ENCODE assay signal across 17 cellular contexts in the genomic region with DNA sequence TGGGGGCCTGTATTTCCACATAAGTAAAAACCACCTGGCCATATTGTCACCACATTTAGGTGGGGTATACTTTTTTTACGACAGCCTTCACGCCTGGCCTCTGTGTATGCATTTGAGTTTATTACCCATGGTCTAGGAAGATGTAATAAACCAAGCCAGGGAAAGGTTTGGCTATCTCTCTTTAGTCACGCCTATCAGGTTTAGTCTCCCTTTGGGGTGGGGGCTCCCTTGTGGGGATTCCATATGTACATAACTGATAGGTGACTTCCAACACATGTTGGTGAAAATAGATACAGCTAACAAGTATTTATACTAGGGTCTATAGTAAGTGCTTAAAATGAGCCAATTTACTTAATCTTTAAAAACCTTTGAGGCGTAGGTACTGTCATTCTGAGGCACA. TPM values are rescaled to one million over a fixed set of nuclear protein-coding genes. Genes with fewer than 3 reads are reported as not detected.
DNase-seq lines count a peak whose midpoint lies in the region; ATAC-seq and TF ChIP-seq lines count a peak whose summit lies in the region.
"Had no signal": no experiment of that assay in that cellular context is flagged by ENCODE, and none has a peak within 500 bp of the region (broad histone marks: within the 10 kb centered on the region; RNA-seq: fewer than 3 reads in every experiment).

No MANE protein-coding gene starts in this region.

- peaks cover 45% of the 10 kb centered on the region for H3K36me3 Mint-ChIP-seq in effector memory CD8-positive, alpha-beta T cell (ENCODE audit: insufficient read depth)

- intact Hi-C loops in left ventricle myocardium inferior (cut with micrococcal nuclease) = no loop called here
- intact Hi-C loops in Right ventricle myocardium superior (cut with DNase I) = no loop called here
- intact Hi-C loops in PC-3 (cut with micrococcal nuclease) = no loop called here

- H3K79me2 ChIP-seq in PC-3 (ENCODE audit: low read length) = peaks cover 91% of the 10 kb centered on the region

- peak overlapping the region; percentile 92 for H3K4me2 ChIP-seq in PC-3 (ENCODE audit: low read length)

- no peaks in the 10 kb centered on the region for H3K27me3 Mint-ChIP-seq in effector memory CD8-positive, alpha-beta T cell
- no peaks in the 10 kb centered on the region for H3K27me3 Mint-ChIP-seq in stimulated activated naive CD8-positive, alpha-beta T cell treated with anti-CD3 and anti-CD28 coated beads, Interleukin-15, amount 100 ng/mL, for 72 hours

- H4K20me1 ChIP-seq in PC-3 (ENCODE audit: low read length) = peaks cover 82% of the 10 kb centered on the region

- DNase-seq in left ventricle myocardium inferior (no peak), Right ventricle myocardium superior (no peak), PC-3 (no peak), NCI-H146 (lab: John Stamatoyannopoulos, UW) (no peak), foreskin fibroblast (no peak), dedifferentiated amniotic fluid mesenchymal stem cell (ENCODE audit: extremely low spot score) (no peak)
- no peak for DNase-seq in effector memory CD8-positive, alpha-beta T cell
- no peak for DNase-seq in stimulated activated naive CD8-positive, alpha-beta T cell treated with anti-CD3 and anti-CD28 coated beads, Interleukin-15, amount 100 ng/mL, for 72 hours
- DNase-seq: HCEC 1CT; MV-4-11; stimulated activated CD4-positive, alpha-beta T cell treated with anti-CD3 and anti-CD28 coated beads, Interleukin-1b, Interleukin-23, amount 100 ng/mL, for 48 hours had no signal

- H3K4me1 ChIP-seq in left ventricle myocardium inferior (peaks cover 90% of the 10 kb centered on the region), PC-3 (ENCODE audit: insufficient read depth, low read length) (peaks cover 51% of the 10 kb centered on the region)

- H3K9ac ChIP-seq in PC-3 (ENCODE audit: low read length) = no peak overlapping the region

- H3K9me3 ChIP-seq in left ventricle myocardium inferior (replicated peaks) = no peaks in the 10 kb centered on the region
- no peaks in the 10 kb centered on the region for H3K9me3 ChIP-seq in PC-3 (ENCODE audit: low read length)
- H3K9me3 ChIP-seq: SJCRH30 had no signal

- peak overlapping the region; percentile 23 for H3K27ac ChIP-seq in left ventricle myocardium inferior (replicated peaks)
- H3K27ac ChIP-seq in PC-3 (ENCODE audit: low read length) = no peak overlapping the region
- H3K27ac ChIP-seq: SJCRH30 had no signal

- peak overlapping the region; percentile 91 to 95 for H3K4me3 Mint-ChIP-seq in effector memory CD8-positive, alpha-beta T cell
- H3K4me3 Mint-ChIP-seq in stimulated activated naive CD8-positive, alpha-beta T cell treated with anti-CD3 and anti-CD28 coated beads, Interleukin-15, amount 100 ng/mL, for 72 hours = peak overlapping the region; percentile 56 to 98
- H3K4me3 Mint-ChIP-seq: CD14-positive monocyte had no signal

- no peak overlapping the region for H3K27ac Mint-ChIP-seq in effector memory CD8-positive, alpha-beta T cell
- H3K27ac Mint-ChIP-seq in stimulated activated naive CD8-positive, alpha-beta T cell treated with anti-CD3 and anti-CD28 coated beads, Interleukin-15, amount 100 ng/mL, for 72 hours = no peak overlapping the region

- H2AFZ ChIP-seq in PC-3 (ENCODE audit: low read length) = no peak overlapping the region

- no peaks in the 10 kb centered on the region for H3F3A ChIP-seq in PC-3 (ENCODE audit: low read length, unreplicated experiment)

- CTCF ChIA-PET in PC-3 (lab: Charles Lee) = no interaction called here

- H3K4me3 ChIP-seq in left ventricle myocardium inferior (peak overlapping the region; percentile 28), PC-3 (ENCODE audit: low read length) (peak overlapping the region; percentile 71), foreskin fibroblast (ENCODE audit: low read depth in 1 of 2, low read length in 2 of 2) (no peak overlapping the region)
- H3K4me3 ChIP-seq: SJCRH30 had no signal

- no peaks in the 10 kb centered on the region for H3K27me3 ChIP-seq in left ventricle myocardium inferior (ENCODE audit: low read depth)
- H3K27me3 ChIP-seq in PC-3 (ENCODE audit: low read length) = no peaks in the 10 kb centered on the region
- H3K27me3 ChIP-seq: SJCRH30 had no signal

- H3K9me3 Mint-ChIP-seq in effector memory CD8-positive, alpha-beta T cell = no peaks in the 10 kb centered on the region
- no peaks in the 10 kb centered on the region for H3K9me3 Mint-ChIP-seq in stimulated activated naive CD8-positive, alpha-beta T cell treated with anti-CD3 and anti-CD28 coated beads, Interleukin-15, amount 100 ng/mL, for 72 hours
- H3K9me3 Mint-ChIP-seq: CD14-positive monocyte had no signal

- TF ChIP-seq CTCF in left ventricle myocardium inferior (IDR thresholded peaks at IDR 0.05; ENCODE audit: borderline replicate concordance) = no peak
- TF ChIP-seq CTCF in PC-3 (conservative IDR thresholded peaks at IDR 0.05; ENCODE audit: low read depth, low read length) = no peak
- no peak for TF ChIP-seq CTCF in foreskin fibroblast (IDR thresholded peaks at IDR 0.05; ENCODE audit: low read depth, low read length)

- H3K36me3 ChIP-seq in left ventricle myocardium inferior = peaks cover 5% of the 10 kb centered on the region
- peaks cover 61% of the 10 kb centered on the region for H3K36me3 ChIP-seq in PC-3 (ENCODE audit: low read depth, low read length)

- peaks cover 56 to 83% of the 10 kb centered on the region in 2 donors for H3K4me1 Mint-ChIP-seq in effector memory CD8-positive, alpha-beta T cell (ENCODE audit: low read depth in 2 of 2)
- H3K4me1 Mint-ChIP-seq in stimulated activated naive CD8-positive, alpha-beta T cell treated with anti-CD3 and anti-CD28 coated beads, Interleukin-15, amount 100 ng/mL, for 72 hours = peaks cover 75% of the 10 kb centered on the region

- POLR2A ChIA-PET in PC-3 (lab: Charles Lee; ENCODE audit: unreplicated experiment) = no interaction called here

- H3K9me2 ChIP-seq in PC-3 (replicated peaks; ENCODE audit: low read length) = no peaks in the 10 kb centered on the region

- BruUV-seq in PC-3 (replicated peaks; lab: Mats Ljungman, UMichigan) = no TSS peak

- ATAC-seq in Right ventricle myocardium superior (ENCODE audit: poor library complexity) = no peak
- no peak for ATAC-seq in PC-3
- no peak for ATAC-seq in effector memory CD8-positive, alpha-beta T cell (replicated peaks)
- ATAC-seq in stimulated activated naive CD8-positive, alpha-beta T cell treated with anti-CD3 and anti-CD28 coated beads, Interleukin-15, amount 100 ng/mL, for 72 hours = no peak

RNA-seq across cellular contexts. Expression of a gene that starts 4.2 kb away (rescaled TPM):
- total RNA-seq in left ventricle myocardium inferior (754 TPM), Right ventricle myocardium superior (800 TPM), PC-3 (2014; rRNA removed) (1,259 and 1,468 TPM in 2 replicates)

RNA-seq across cellular contexts. Expression of a gene that starts 28.2 kb away (rescaled TPM):
- total RNA-seq in left ventricle myocardium inferior (21.0 TPM), Right ventricle myocardium superior (17.6 TPM), PC-3 (2014; rRNA removed) (81.5 and 103 TPM in 2 replicates)

RNA-seq across cellular contexts. Expression of a gene that starts 53.6 kb away (rescaled TPM):
- total RNA-seq in left ventricle myocardium inferior (not detected), Right ventricle myocardium superior (not detected), PC-3 (2014; rRNA removed) (0.17 TPM in 1 of 2 replicates, not detected in the other)
- total RNA-seq: activated CD8-positive, alpha-beta memory T cell treated with anti-CD3 and anti-CD28 coated beads for 36 hours; bronchial epithelial cell; NCI-H460; subcutaneous adipose tissue had no signal

Comparison
In these comparisons a context has a peak if more than half of its experiments do, and no peak if none do; other contexts are left out.
1. H3K4me3 ChIP-seq: peak in left ventricle myocardium inferior (single experiment) and PC-3 (single experiment); none in foreskin fibroblast (0 of 2).